ENCODE assay signal across 8 cellular contexts in genomic region chr11:536841-537621, GRCh38. TPM values are rescaled to one million over a fixed set of nuclear protein-coding genes. Genes with fewer than 3 reads are reported as not detected.
DNase-seq lines count a peak whose midpoint lies in the region; ATAC-seq, FAIRE-seq and TF ChIP-seq lines count a peak whose summit lies in the region.

Gene LRRC56, plus strand, starts transcription at chr11:537527. Its CDS starts 3,158 bp downstream, at chr11:540685.

- intact Hi-C loops in activated CD8-positive, alpha-beta T cell treated with anti-CD3 and anti-CD28 coated beads for 36 hours (cut with micrococcal nuclease) = no loop called here

- CTCF ChIA-PET in A549 (lab: Yijun Ruan, JAX) = interaction anchor here (1.3 to 5.8 kb wide), 2 partner anchors 7 to 18 kb away, joined by 4 to 40 read pairs; no protein-coding TSS in a partner anchor
- CTCF ChIA-PET in activated CD8-positive, alpha-beta T cell treated with anti-CD3 and anti-CD28 coated beads for 36 hours (lab: Charles Lee) = interaction anchor here (1.5 to 5.6 kb wide), 3 partner anchors 18 to 159 kb away, joined by 4 to 29 read pairs (median 12); partner anchors contain the start of gene TMEM80

- POLR2A ChIA-PET in A549 (lab: Yijun Ruan, JAX) = no interaction called here
- POLR2A ChIA-PET in activated CD8-positive, alpha-beta T cell treated with anti-CD3 and anti-CD28 coated beads for 36 hours (lab: Charles Lee) = interaction anchor here (0.6 to 2.4 kb wide), 10 partner anchors 10 to 89 kb away, joined by 3 to 10 read pairs (median 4); no protein-coding TSS in a partner anchor

- H3K4me3 ChIP-seq in A549 = no peak within 1 kb of the TSS

- peak; percentile 49 to 51 for DNase-seq in A549 (ENCODE audit: low read depth in 1 of 2, low spot score in 1 of 2)
- peak; percentile 33 for DNase-seq in NCI-H524 treated with DMSO at 0.1 percent for 48 hours (lab: John Stamatoyannopoulos, UW)
- DNase-seq in activated CD8-positive, alpha-beta T cell treated with anti-CD3 and anti-CD28 coated beads for 36 hours = peak; percentile 93
- DNase-seq in effector CD8-positive, alpha-beta T cell (lab: John Stamatoyannopoulos, UW) = peak; percentile 94
- DNase-seq in mesothelial cell of epicardium (ENCODE audit: low spot score in 2 of 2, unreplicated experiment in 2 of 2) = peak in 1 of 2 experiments; percentile 84
- DNase-seq in stimulated activated CD8-positive, alpha-beta memory T cell treated with anti-CD3 and anti-CD28 coated beads, Interleukin-2, amount 100 ng/mL, for 48 hours (ENCODE audit: low read depth in 2 of 2) = peak; percentile 88 to 89

- peak within 1 kb of the TSS in 1 of 2 experiments; percentile 98; a peak in 3 of 6 replicates for H3K27ac ChIP-seq in A549

- TF ChIP-seq EP300 in A549 (IDR thresholded peaks at IDR 0.05) = no peak

- peak within 1 kb of the TSS; percentile 90 for H3K4me3 Mint-ChIP-seq in activated CD8-positive, alpha-beta T cell treated with anti-CD3 and anti-CD28 coated beads for 36 hours
- H3K4me3 Mint-ChIP-seq in mesothelial cell of epicardium = peak within 1 kb of the TSS; percentile 83

- H3K36me3 Mint-ChIP-seq in activated CD8-positive, alpha-beta T cell treated with anti-CD3 and anti-CD28 coated beads for 36 hours (ENCODE audit: low read depth) = no peaks in the 10 kb centered on the region
- peaks cover 3% of the 10 kb centered on the region for H3K36me3 Mint-ChIP-seq in mesothelial cell of epicardium

- H3K9me3 ChIP-seq in A549 = no peaks in the 10 kb centered on the region

- H3K27ac Mint-ChIP-seq in activated CD8-positive, alpha-beta T cell treated with anti-CD3 and anti-CD28 coated beads for 36 hours = peak within 1 kb of the TSS; percentile 91
- H3K27ac Mint-ChIP-seq in mesothelial cell of epicardium = peak within 1 kb of the TSS; percentile 92

- no peak for FAIRE-seq in A549 (lab: Jason Lieb, UNC)

- H3K4me1 Mint-ChIP-seq in activated CD8-positive, alpha-beta T cell treated with anti-CD3 and anti-CD28 coated beads for 36 hours (ENCODE audit: low read depth) = peaks cover 4% of the 10 kb centered on the region
- H3K4me1 Mint-ChIP-seq in mesothelial cell of epicardium = peaks cover 8% of the 10 kb centered on the region

- ATAC-seq in A549 (0 out of 6 replicates have a peak, but pooled peaks of 1 of the 2 experiments have one; percentile 2), GM18870 (IDR thresholded peaks at IDR 0.05; ENCODE audit: unreplicated experiment) (peak; percentile 60), HG03139 (IDR thresholded peaks at IDR 0.05; ENCODE audit: unreplicated experiment) (peak; percentile 44)
- ATAC-seq in activated CD8-positive, alpha-beta T cell treated with anti-CD3 and anti-CD28 coated beads for 36 hours = peak; percentile 32

- no peak for TF ChIP-seq CTCF in A549 (IDR thresholded peaks at IDR 0.05)
- no peak for TF ChIP-seq CTCF in activated CD8-positive, alpha-beta T cell treated with anti-CD3 and anti-CD28 coated beads for 36 hours (IDR thresholded peaks at IDR 0.05)
- no peak for TF ChIP-seq CTCF in mesothelial cell of epicardium (IDR thresholded peaks at IDR 0.05; ENCODE audit: unreplicated experiment)

- no peaks in the 10 kb centered on the region for H3K27me3 Mint-ChIP-seq in activated CD8-positive, alpha-beta T cell treated with anti-CD3 and anti-CD28 coated beads for 36 hours
- H3K27me3 Mint-ChIP-seq in mesothelial cell of epicardium (ENCODE audit: low read depth) = peaks cover 11% of the 10 kb centered on the region

- peaks cover 12% of the 10 kb centered on the region for H3K4me1 ChIP-seq in A549

- WGBS in A549 (ENCODE audit: missing lambda C conversion rate) = 84% methylated on average over 78 of the region's 93 CpGs

- TF ChIP-seq RAD21 in A549 (conservative IDR thresholded peaks at IDR 0.05 in 1 of 2, IDR thresholded peaks at IDR 0.05 in 1 of 2) = no peak

- H3K4me2 ChIP-seq in A549 = peak within 1 kb of the TSS; percentile 89; the same call in 2 of the 3 replicates

- H3K9me3 Mint-ChIP-seq in activated CD8-positive, alpha-beta T cell treated with anti-CD3 and anti-CD28 coated beads for 36 hours = no peaks in the 10 kb centered on the region
- no peaks in the 10 kb centered on the region for H3K9me3 Mint-ChIP-seq in mesothelial cell of epicardium

- TF ChIP-seq POLR2A in A549 (IDR thresholded peaks at IDR 0.05; ENCODE audit: low read length) = no peak

TF ChIP-seq in A549, 52 proteins besides CTCF, POLR2A, EP300 and RAD21:
- peak; percentile 40; the same call in 1 of the 2 replicates for TF ChIP-seq MAX (IDR thresholded peaks at IDR 0.05)
- TF ChIP-seq NFE2L2 (conservative IDR thresholded peaks at IDR 0.05; ENCODE audit: low read length) = no peak
- TF ChIP-seq USF2 (IDR thresholded peaks at IDR 0.05) = peak; percentile 44; the same call in 1 of the 2 replicates
- no peak for TF ChIP-seq EHMT2 (IDR thresholded peaks at IDR 0.05; ENCODE audit: low read depth)
- TF ChIP-seq BHLHE40 (IDR thresholded peaks at IDR 0.05; ENCODE audit: low read depth, low read length) = peak; percentile 60
- no peak for TF ChIP-seq TFCP2L1 (CRISPR knock-in tag; IDR thresholded peaks at IDR 0.05)
- TF ChIP-seq NPAS2 (CRISPR knock-in tag; IDR thresholded peaks at IDR 0.05; ENCODE audit: borderline replicate concordance) = peak; percentile 58; the same call in 1 of the 2 replicates

RNA-seq across cellular contexts. Expression of gene LRRC56, which starts in this region (rescaled TPM):
- polyA plus RNA-seq in A549 (2011; rRNA removed) = 0.30 and 0.32 TPM in 2 replicates
- 0.29 and 0.49 TPM in 2 replicates for polyA plus RNA-seq in A549 (2012; cell fraction: cytosol; rRNA removed)
- polyA plus RNA-seq in A549 (2012; cell fraction: nucleus; rRNA removed) = 2.3 and 2.6 TPM in 2 replicates
- polyA plus RNA-seq in A549 (2017; fragmentation: RNase III; extraction: RNeasy Plus Mini Kit Qiagen cat#74134 plus additional on column Dnase treatment) = 0.47 to 1.1 TPM (median 1.0 TPM) in 3 replicates
- polyA minus RNA-seq in A549 (2011; rRNA and poly(A)+ RNA removed) = 0.15 and 0.37 TPM in 2 replicates
- total RNA-seq in activated CD8-positive, alpha-beta T cell treated with anti-CD3 and anti-CD28 coated beads for 36 hours = under 1 TPM; 0.67 to 0.99 TPM
- 3.0 to 3.4 TPM (median 3.2 TPM) in 3 replicates for total RNA-seq in mesothelial cell of epicardium

Comparison
In these comparisons a context has a peak if more than half of its experiments do, and no peak if none do; other contexts are left out.
1. Peak in DNase-seq and ATAC-seq in activated CD8-positive, alpha-beta T cell treated with anti-CD3 and anti-CD28 coated beads for 36 hours; RNA of the gene not detected or under 1 TPM.